ENCODE assay signal across 17 cellular contexts in the genomic region with DNA sequence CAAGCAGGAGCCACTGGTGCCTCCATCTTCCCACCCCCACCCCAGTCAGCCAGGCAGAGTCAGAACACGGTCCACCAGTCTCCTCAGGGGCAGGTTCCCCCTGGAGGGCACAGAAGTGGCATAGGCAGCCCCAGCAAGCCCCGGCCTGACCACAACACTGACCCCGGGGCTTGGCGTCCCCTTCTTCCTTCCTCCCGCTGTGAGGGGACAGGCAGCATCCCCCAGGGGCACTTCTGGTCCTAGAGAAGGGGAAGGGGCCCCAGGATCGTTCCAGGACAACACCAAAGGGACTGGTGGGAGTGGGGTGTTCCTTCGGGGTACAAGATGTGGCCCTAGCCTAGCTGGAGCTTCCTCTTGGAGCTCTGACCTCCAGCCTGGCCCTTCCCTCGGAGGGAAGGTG. TPM values are rescaled to one million over a fixed set of nuclear protein-coding genes. Genes with fewer than 3 reads are reported as not detected.
DNase-seq lines count a peak whose midpoint lies in the region; ATAC-seq, FAIRE-seq and TF ChIP-seq lines count a peak whose summit lies in the region.
"Had no signal": no experiment of that assay in that cellular context is flagged by ENCODE, and none has a peak within 500 bp of the region (broad histone marks: within the 10 kb centered on the region; RNA-seq: fewer than 3 reads in every experiment).

No MANE protein-coding gene starts in this region.

- WGBS in A549 (ENCODE audit: missing lambda C conversion rate) = 85% methylated on average over 4 of the region's 8 CpGs

- H3K9me3 Mint-ChIP-seq in dendritic cell treated with granulocyte-macrophage colony-stimulating factor and Interleukin-4, amounts not matched to agents 40 ng/mL and 50 ng/mL, for 4 days = no peaks in the 10 kb centered on the region
- no peaks in the 10 kb centered on the region for H3K9me3 Mint-ChIP-seq in nephron
- H3K9me3 Mint-ChIP-seq: activated CD4-positive, alpha-beta T cell treated with anti-CD3 and anti-CD28 coated beads, Interleukin-2, amount 10 ng/mL, durations not matched to agents 7 days and 5 days; activated naive CD8-positive, alpha-beta T cell treated with anti-CD3 and anti-CD28 coated beads for 36 hours; T-helper 1 cell treated with Interleukin-12 subunit alpha and Interleukin-12 subunit beta and Interleukin-4 antibody, amounts not matched to agents 30 μg/mL and 1 μg/mL, for 36 hours had no signal

- H3K36me3 Mint-ChIP-seq in dendritic cell treated with granulocyte-macrophage colony-stimulating factor and Interleukin-4, amounts not matched to agents 40 ng/mL and 50 ng/mL, for 4 days (ENCODE audit: low read depth) = no peaks in the 10 kb centered on the region
- no peaks in the 10 kb centered on the region for H3K36me3 Mint-ChIP-seq in nephron (ENCODE audit: low read depth)
- H3K36me3 Mint-ChIP-seq: activated CD8-positive, alpha-beta memory T cell treated with anti-CD3 and anti-CD28 coated beads, Interleukin-2, amount 10 ng/mL, durations not matched to agents 7 days and 5 days; activated naive CD8-positive, alpha-beta T cell treated with anti-CD3 and anti-CD28 coated beads for 36 hours had no signal

- intact Hi-C loops in dendritic cell treated with granulocyte-macrophage colony-stimulating factor and Interleukin-4, amounts not matched to agents 40 ng/mL and 50 ng/mL, for 4 days (cut with micrococcal nuclease) = no loop called here

- H3K27ac Mint-ChIP-seq in dendritic cell treated with granulocyte-macrophage colony-stimulating factor and Interleukin-4, amounts not matched to agents 40 ng/mL and 50 ng/mL, for 4 days = no peak overlapping the region
- no peak overlapping the region for H3K27ac Mint-ChIP-seq in nephron
- H3K27ac Mint-ChIP-seq: activated CD4-positive, alpha-beta T cell treated with anti-CD3 and anti-CD28 coated beads, Interleukin-2, amount 10 ng/mL, durations not matched to agents 7 days and 5 days; activated naive CD8-positive, alpha-beta T cell treated with anti-CD3 and anti-CD28 coated beads for 36 hours had no signal

- no peak for TF ChIP-seq EP300 in A549 (IDR thresholded peaks at IDR 0.05)

- H3K4me3 Mint-ChIP-seq in dendritic cell treated with granulocyte-macrophage colony-stimulating factor and Interleukin-4, amounts not matched to agents 40 ng/mL and 50 ng/mL, for 4 days = peak overlapping the region; percentile 55
- peak overlapping the region in 2 of 3 experiments; percentile 32 to 70 for H3K4me3 Mint-ChIP-seq in nephron
- H3K4me3 Mint-ChIP-seq: activated CD4-positive, alpha-beta T cell treated with anti-CD3 and anti-CD28 coated beads, Interleukin-2, amount 10 ng/mL, durations not matched to agents 7 days and 5 days; activated CD8-positive, alpha-beta memory T cell treated with anti-CD3 and anti-CD28 coated beads, Interleukin-2, amount 10 ng/mL, durations not matched to agents 7 days and 5 days had no signal

- H3K9me3 ChIP-seq in A549 (no peaks in the 10 kb centered on the region), WERI-Rb-1 (ENCODE audit: severe bottlenecking) (no peaks in the 10 kb centered on the region)
- H3K9me3 ChIP-seq: mucosa of descending colon, psoas muscle had no signal

- ATAC-seq in A549 = no peak

- TF ChIP-seq POLR2A in A549 (IDR thresholded peaks at IDR 0.05; ENCODE audit: low read length) = no peak

- H3K4me3 ChIP-seq in A549 = no peak overlapping the region
- no peak overlapping the region for H3K4me3 ChIP-seq in WERI-Rb-1 (ENCODE audit: low read depth, low read length)
- H3K4me3 ChIP-seq: GM12878, mucosa of descending colon had no signal

- H3K27ac ChIP-seq in A549 = no peak overlapping the region
- no peak overlapping the region for H3K27ac ChIP-seq in WERI-Rb-1
- H3K27ac ChIP-seq: psoas muscle had no signal

- FAIRE-seq in A549 (lab: Jason Lieb, UNC) = no peak
- FAIRE-seq in HTR-8/SVneo (lab: Jason Lieb, UNC) = peak; percentile 60
- FAIRE-seq: frontal cortex, GM12878, islet of Langerhans had no signal

- peaks cover 21% of the 10 kb centered on the region for H3K36me3 ChIP-seq in WERI-Rb-1

- POLR2A ChIA-PET in A549 (lab: Yijun Ruan, JAX) = no interaction called here

- TF ChIP-seq RAD21 in A549 (conservative IDR thresholded peaks at IDR 0.05 in 1 of 2, IDR thresholded peaks at IDR 0.05 in 1 of 2) = no peak

- peak overlapping the region; percentile 96; the same call in 2 of the 3 replicates for H3K4me2 ChIP-seq in A549

- TF ChIP-seq CTCF in A549 (IDR thresholded peaks at IDR 0.05) (no peak), nephron (IDR thresholded peaks at IDR 0.05; ENCODE audit: unreplicated experiment in 3 of 3) (no peak), WERI-Rb-1 (IDR thresholded peaks at IDR 0.05; ENCODE audit: low read depth, low read length) (no peak)

- H3K4me1 Mint-ChIP-seq in dendritic cell treated with granulocyte-macrophage colony-stimulating factor and Interleukin-4, amounts not matched to agents 40 ng/mL and 50 ng/mL, for 4 days (ENCODE audit: low read depth) = peaks cover 11% of the 10 kb centered on the region
- peaks cover 5% of the 10 kb centered on the region for H3K4me1 Mint-ChIP-seq in nephron

- CTCF ChIA-PET in A549 (lab: Yijun Ruan, JAX) = interaction anchor here (0.6 to 5.7 kb wide), 15 partner anchors 10 to 209 kb away, joined by 3 to 53 read pairs (median 4); a partner anchor contains a TSS

- no peaks in the 10 kb centered on the region for H3K27me3 ChIP-seq in WERI-Rb-1 (ENCODE audit: insufficient read depth, low read depth, severe bottlenecking)

- DNase-seq in A549 (ENCODE audit: low read depth in 1 of 2, low spot score in 1 of 2) (no peak), HTR-8/SVneo (ENCODE audit: insufficient read length, low spot score) (no peak), NCI-H128 (lab: John Stamatoyannopoulos, UW; ENCODE audit: unreplicated experiment) (no peak), WERI-Rb-1 (no peak), GM03348 (ENCODE audit: low spot score) (no peak)
- DNase-seq in activated CD8-positive, alpha-beta memory T cell treated with anti-CD3 and anti-CD28 coated beads for 24 hours = no peak

- H3K27me3 Mint-ChIP-seq in dendritic cell treated with granulocyte-macrophage colony-stimulating factor and Interleukin-4, amounts not matched to agents 40 ng/mL and 50 ng/mL, for 4 days = peaks cover 78% of the 10 kb centered on the region
- H3K27me3 Mint-ChIP-seq in nephron (ENCODE audit: low read depth) = peaks cover 76% of the 10 kb centered on the region

- peaks cover 46% of the 10 kb centered on the region for H3K4me1 ChIP-seq in A549

TF ChIP-seq in A549, 52 proteins besides CTCF, POLR2A, EP300 and RAD21 (continues in another document):
- TF ChIP-seq, protein P1, sequence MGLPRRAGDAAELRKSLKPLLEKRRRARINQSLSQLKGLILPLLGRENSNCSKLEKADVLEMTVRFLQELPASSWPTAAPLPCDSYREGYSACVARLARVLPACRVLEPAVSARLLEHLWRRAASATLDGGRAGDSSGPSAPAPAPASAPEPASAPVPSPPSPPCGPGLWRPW (IDR thresholded peaks at IDR 0.05) = no peak
- TF ChIP-seq ZNF302 (CRISPR knock-in tag; IDR thresholded peaks at IDR 0.05) = no peak
- no peak for TF ChIP-seq RNF2 (IDR thresholded peaks at IDR 0.05; ENCODE audit: borderline replicate concordance, low read depth)
- TF ChIP-seq, protein P2, sequence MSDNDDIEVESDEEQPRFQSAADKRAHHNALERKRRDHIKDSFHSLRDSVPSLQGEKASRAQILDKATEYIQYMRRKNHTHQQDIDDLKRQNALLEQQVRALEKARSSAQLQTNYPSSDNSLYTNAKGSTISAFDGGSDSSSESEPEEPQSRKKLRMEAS (IDR thresholded peaks at IDR 0.05) = no peak
- TF ChIP-seq EHMT2 (IDR thresholded peaks at IDR 0.05; ENCODE audit: low read depth) = no peak
- TF ChIP-seq POLR2AphosphoS2 (conservative IDR thresholded peaks at IDR 0.05; ENCODE audit: low read length) = no peak
- TF ChIP-seq, protein P3, sequence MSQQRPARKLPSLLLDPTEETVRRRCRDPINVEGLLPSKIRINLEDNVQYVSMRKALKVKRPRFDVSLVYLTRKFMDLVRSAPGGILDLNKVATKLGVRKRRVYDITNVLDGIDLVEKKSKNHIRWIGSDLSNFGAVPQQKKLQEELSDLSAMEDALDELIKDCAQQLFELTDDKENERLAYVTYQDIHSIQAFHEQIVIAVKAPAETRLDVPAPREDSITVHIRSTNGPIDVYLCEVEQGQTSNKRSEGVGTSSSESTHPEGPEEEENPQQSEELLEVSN (IDR thresholded peaks at IDR 0.05; ENCODE audit: borderline replicate concordance, low read depth) = no peak
- TF ChIP-seq TFCP2L1 (CRISPR knock-in tag; IDR thresholded peaks at IDR 0.05) = no peak
- TF ChIP-seq PHF8 (IDR thresholded peaks at IDR 0.05; ENCODE audit: borderline replicate concordance, low read depth) = no peak
- TF ChIP-seq FOSB (CRISPR knock-in tag; IDR thresholded peaks at IDR 0.05) = no peak
- no peak for TF ChIP-seq NR3C1 (IDR thresholded peaks at IDR 0.05)
- no peak for TF ChIP-seq HOXB13 (CRISPR knock-in tag; IDR thresholded peaks at IDR 0.05; ENCODE audit: low read depth)
- no peak for TF ChIP-seq SREBF2 (IDR thresholded peaks at IDR 0.05)
- no peak for TF ChIP-seq JUN (IDR thresholded peaks at IDR 0.05)
- no peak for TF ChIP-seq FOSL2 (IDR thresholded peaks at IDR 0.05)
- TF ChIP-seq FOSL2 (CRISPR knock-in tag; IDR thresholded peaks at IDR 0.05) = no peak
- TF ChIP-seq HOXB5 (CRISPR knock-in tag; IDR thresholded peaks at IDR 0.05) = no peak
- no peak for TF ChIP-seq HDAC2 (IDR thresholded peaks at IDR 0.05)
- TF ChIP-seq, protein P4, sequence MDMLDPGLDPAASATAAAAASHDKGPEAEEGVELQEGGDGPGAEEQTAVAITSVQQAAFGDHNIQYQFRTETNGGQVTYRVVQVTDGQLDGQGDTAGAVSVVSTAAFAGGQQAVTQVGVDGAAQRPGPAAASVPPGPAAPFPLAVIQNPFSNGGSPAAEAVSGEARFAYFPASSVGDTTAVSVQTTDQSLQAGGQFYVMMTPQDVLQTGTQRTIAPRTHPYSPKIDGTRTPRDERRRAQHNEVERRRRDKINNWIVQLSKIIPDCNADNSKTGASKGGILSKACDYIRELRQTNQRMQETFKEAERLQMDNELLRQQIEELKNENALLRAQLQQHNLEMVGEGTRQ (IDR thresholded peaks at IDR 0.05) = no peak

RNA-seq across cellular contexts. Expression of a gene that starts 36.1 kb away (rescaled TPM):
- 31.4 and 31.8 TPM in 2 replicates for polyA plus RNA-seq in A549 (2011; rRNA removed)
- polyA plus RNA-seq in A549 (2012; cell fraction: cytosol; rRNA removed) = 20.9 and 23.8 TPM in 2 replicates
- 23.7 and 28.7 TPM in 2 replicates for polyA plus RNA-seq in A549 (2012; cell fraction: nucleus; rRNA removed)
- polyA plus RNA-seq in A549 (2017; fragmentation: RNase III; extraction: RNeasy Plus Mini Kit Qiagen cat#74134 plus additional on column Dnase treatment) = 33.4 to 37.9 TPM (median 37.8 TPM) in 3 replicates
- polyA minus RNA-seq in A549 (2011; rRNA and poly(A)+ RNA removed) = 27.1 and 30.7 TPM in 2 replicates

RNA-seq across cellular contexts. Expression of a gene that starts 55.8 kb away (rescaled TPM):
- polyA plus RNA-seq in A549 (2011; rRNA removed) = 0.63 and 0.81 TPM in 2 replicates
- polyA plus RNA-seq in A549 (2012; cell fraction: cytosol; rRNA removed) = 0.70 and 1.2 TPM in 2 replicates
- polyA plus RNA-seq in A549 (2012; cell fraction: nucleus; rRNA removed) = 16.7 and 18.5 TPM in 2 replicates
- 3.2 to 4.9 TPM (median 4.9 TPM) in 3 replicates for polyA plus RNA-seq in A549 (2017; fragmentation: RNase III; extraction: RNeasy Plus Mini Kit Qiagen cat#74134 plus additional on column Dnase treatment)
- 0.33 and 0.63 TPM in 2 replicates for polyA minus RNA-seq in A549 (2011; rRNA and poly(A)+ RNA removed)
